9 cellular contexts compared by ENCODE assay signal in the genomic region with DNA sequence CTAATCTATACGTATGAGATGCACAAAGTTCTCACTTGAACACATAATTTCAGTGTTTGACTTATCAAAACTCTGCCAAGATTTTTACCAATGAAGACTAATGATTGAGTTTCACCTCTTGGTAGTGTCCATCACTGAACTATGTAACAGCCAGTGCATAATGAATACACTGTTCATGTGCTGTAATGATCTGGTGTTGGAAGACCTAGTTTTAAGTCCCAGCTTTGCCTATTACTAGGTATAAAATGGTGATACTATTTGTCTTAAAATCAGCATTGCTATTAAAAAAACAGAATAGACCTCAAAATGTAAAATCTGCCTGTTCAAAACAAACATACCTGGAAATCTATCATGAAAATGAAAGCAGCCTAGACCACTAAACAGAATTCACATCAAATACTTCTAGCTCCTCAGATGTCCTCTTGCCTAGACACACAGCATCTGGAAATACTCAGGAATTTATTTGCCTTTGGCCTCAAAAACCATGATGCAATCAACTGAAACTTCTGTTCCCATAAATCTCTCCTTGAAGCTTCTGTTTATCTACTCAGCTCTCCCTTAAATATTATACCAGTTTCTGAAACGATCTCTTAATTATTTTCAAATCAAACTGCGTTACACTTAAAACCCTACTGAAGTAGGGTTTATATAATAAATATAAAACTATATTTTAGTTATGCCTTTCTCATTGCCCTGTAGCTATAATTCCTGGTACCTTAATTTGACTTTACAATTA. TPM values are rescaled to one million over a fixed set of nuclear protein-coding genes. Genes with fewer than 3 reads are reported as not detected.
A peak's percentile ranks its signal among the peaks of the same experiment; 100 is the strongest.
DNase-seq lines count a peak whose midpoint lies in the region; TF ChIP-seq lines count a peak whose summit lies in the region.
"Had no signal": no experiment of that assay in that cellular context is flagged by ENCODE, and none has a peak within 500 bp of the region (broad histone marks: within the 10 kb centered on the region; RNA-seq: fewer than 3 reads in every experiment).

No MANE protein-coding gene starts in this region.

- peak overlapping the region; percentile 29 for H3K9ac ChIP-seq in GM23248
- H3K9ac ChIP-seq in skeletal muscle satellite cell (ENCODE audit: low read depth, low read length): peak overlapping the region; percentile 6

- CTCF ChIA-PET in RWPE1 (lab: Yijun Ruan, JAX): interaction anchor here (0.6 to 0.9 kb wide), 3 partner anchors 12 to 35 kb away, joined by 3 to 5 read pairs (median 3); no protein-coding TSS in a partner anchor

- H3K4me1 ChIP-seq in GM23248 (ENCODE audit: insufficient read depth) (peaks cover 36% of the 10 kb centered on the region), skeletal muscle satellite cell (ENCODE audit: control insufficient read depth, insufficient read depth, low read length) (peaks cover 24% of the 10 kb centered on the region)

- H3K79me2 ChIP-seq in GM23248 (ENCODE audit: insufficient read depth): peaks cover 2% of the 10 kb centered on the region; the same call in 1 of the 2 replicates

- TF ChIP-seq CTCF in RWPE1 (conservative IDR thresholded peaks at IDR 0.05; ENCODE audit: low read depth): no peak
- no peak for TF ChIP-seq CTCF in fibroblast of mammary gland (conservative IDR thresholded peaks at IDR 0.05; ENCODE audit: control insufficient read depth, insufficient read depth, low read depth, low read length)

- H3K4me2 ChIP-seq in GM23248 (ENCODE audit: unreplicated experiment) (peak overlapping the region; percentile 78), skeletal muscle satellite cell (ENCODE audit: low read length) (peak overlapping the region; percentile 3)

- no peaks in the 10 kb centered on the region for H3K27me3 ChIP-seq in GM23248 (replicated peaks; ENCODE audit: insufficient read depth)
- H3K27me3 ChIP-seq in skeletal muscle satellite cell (ENCODE audit: control insufficient read depth, insufficient read depth, low read length): no peaks in the 10 kb centered on the region

- WGBS in GM23248 (ENCODE audit: low coverage in 1 of 2, low lambda C conversion rate in 2 of 2, missing lambda C conversion rate in 2 of 2), 2 experiments: 38 to 39% methylated on average over 3 of the region's 3 CpGs

- H3K9me3 ChIP-seq in GM23248 (ENCODE audit: low read depth) (no peaks in the 10 kb centered on the region), skeletal muscle satellite cell (replicated peaks; ENCODE audit: low read length) (no peaks in the 10 kb centered on the region)

- no peak overlapping the region for H3K4me3 Mint-ChIP-seq in activated T-cell treated with anti-CD3 and anti-CD28 coated beads, Interleukin-2, amount 50 U/mL, for 24 hours
- H3K4me3 Mint-ChIP-seq: IgD-negative memory B cell had no signal

- H3K9me3 Mint-ChIP-seq in activated T-cell treated with anti-CD3 and anti-CD28 coated beads, Interleukin-2, amount 50 U/mL, for 24 hours: peaks cover 4% of the 10 kb centered on the region

- H3K27ac Mint-ChIP-seq in activated T-cell treated with anti-CD3 and anti-CD28 coated beads, Interleukin-2, amount 50 U/mL, for 24 hours: no peak overlapping the region

- H3K27ac ChIP-seq in GM23248: peak overlapping the region; percentile 62
- no peak overlapping the region for H3K27ac ChIP-seq in RWPE1

- in situ Hi-C loops in GM23248 (cut with MboI): no loop called here

- H2AFZ ChIP-seq in GM23248: no peak overlapping the region

- DNase-seq in GM23248 (peak; percentile 80), RWPE1 (ENCODE audit: low spot score) (peak; percentile 24), fibroblast of mammary gland (ENCODE audit: low read depth) (peak; percentile 90), superior temporal gyrus (ENCODE audit: extremely low spot score) (no peak), SIG-M5 treated with dmso at 0.1 percent for 504 hours (lab: John Stamatoyannopoulos, UW; ENCODE audit: unreplicated experiment) (no peak), NCI-H748 treated with DMSO at 0.1 percent for 48 hours (lab: John Stamatoyannopoulos, UW) (no peak)
- DNase-seq in activated T-cell treated with anti-CD3 and anti-CD28 coated beads, Interleukin-2, amount 50 U/mL, for 24 hours: no peak

- H4K20me1 ChIP-seq in GM23248 (ENCODE audit: insufficient read depth): no peaks in the 10 kb centered on the region

- POLR2A ChIA-PET in RWPE1 (lab: Yijun Ruan, JAX; ENCODE audit: low non-redundant PET): no interaction called here

- peaks cover 16% of the 10 kb centered on the region; the same call in 1 of the 2 replicates for H3F3A ChIP-seq in GM23248 (ENCODE audit: insufficient read depth)

- H3K36me3 ChIP-seq in GM23248 (ENCODE audit: low read depth) (no peaks in the 10 kb centered on the region; the same call in 1 of the 2 replicates), skeletal muscle satellite cell (ENCODE audit: insufficient read depth, low read length) (peaks cover 4% of the 10 kb centered on the region)

- H3K36me3 Mint-ChIP-seq in activated T-cell treated with anti-CD3 and anti-CD28 coated beads, Interleukin-2, amount 50 U/mL, for 24 hours (ENCODE audit: low read depth): peaks cover 86% of the 10 kb centered on the region

- no peaks in the 10 kb centered on the region for H3K9me2 ChIP-seq in GM23248 (ENCODE audit: insufficient read depth)

- H3K4me1 Mint-ChIP-seq in activated T-cell treated with anti-CD3 and anti-CD28 coated beads, Interleukin-2, amount 50 U/mL, for 24 hours (ENCODE audit: low read depth): peaks cover 3% of the 10 kb centered on the region

- H3K27me3 Mint-ChIP-seq in activated T-cell treated with anti-CD3 and anti-CD28 coated beads, Interleukin-2, amount 50 U/mL, for 24 hours: no peaks in the 10 kb centered on the region
- H3K27me3 Mint-ChIP-seq: IgD-negative memory B cell had no signal

- no peak overlapping the region for H3K4me3 ChIP-seq in GM23248
- H3K4me3 ChIP-seq in fibroblast of mammary gland (ENCODE audit: control insufficient read depth, low read depth, low read length): no peak overlapping the region
- H3K4me3 ChIP-seq in skeletal muscle satellite cell (ENCODE audit: low read length): no peak overlapping the region

RNA-seq across cellular contexts. Expression of a gene that starts 38.1 kb away (rescaled TPM):
- total RNA-seq in GM23248 (2014; rRNA removed; shearing (Covaris generic)): 53.4 and 58.5 TPM in 2 replicates
- polyA plus RNA-seq in GM23248 (2016; fragmentation: Nextera tagmentation; extraction: Ambion mirVana): 35.2 and 36.4 TPM in 2 replicates
- total RNA-seq in skeletal muscle satellite cell (2012; rRNA removed): 91.5 and 112 TPM in 2 replicates

RNA-seq across cellular contexts. Expression of a gene that starts 38.2 kb away (rescaled TPM):
- 15.5 and 17.1 TPM in 2 replicates for total RNA-seq in GM23248 (2014; rRNA removed; shearing (Covaris generic))
- 11.1 and 14.0 TPM in 2 replicates for polyA plus RNA-seq in GM23248 (2016; fragmentation: Nextera tagmentation; extraction: Ambion mirVana)
- total RNA-seq in skeletal muscle satellite cell (2012; rRNA removed): 13.1 and 13.9 TPM in 2 replicates

Comparison
In these comparisons a context has a peak if more than half of its experiments do, and no peak if none do; other contexts are left out.
1. DNase-seq: peak in GM23248 (single experiment), RWPE1 (single experiment) and fibroblast of mammary gland (single experiment); none in superior temporal gyrus (single experiment), activated T-cell treated with anti-CD3 and anti-CD28 coated beads, Interleukin-2, amount 50 U/mL, for 24 hours (single experiment), SIG-M5 treated with dmso at 0.1 percent for 504 hours (single experiment) and NCI-H748 treated with DMSO at 0.1 percent for 48 hours (single experiment).